ENCODE assay signal across 19 cellular contexts in genomic region chr1:87150143-87150542, GRCh38.
"Had no signal": no experiment of that assay in that cellular context is flagged by ENCODE, and none has a peak within 500 bp of the region (broad histone marks: within the 10 kb centered on the region; RNA-seq: fewer than 3 reads in every experiment).

No MANE protein-coding gene starts in this region.

- DNase-seq: activated CD4-positive, alpha-beta T cell treated with anti-CD3 and anti-CD28 coated beads for 48 hours; activated CD8-positive, alpha-beta T cell treated with anti-CD3 and anti-CD28 coated beads for 36 hours; activated effector memory CD4-positive, alpha-beta T cell treated with anti-CD3 and anti-CD28 coated beads, Interleukin-2, amount 50 U/mL, for 16 hours; activated T-cell treated with anti-CD3 and anti-CD28 coated beads, Interleukin-2, amount 50 U/mL, for 48 hours; amniotic stem cell; body of pancreas; central memory CD4-positive, alpha-beta T cell; colonic mucosa; effector CD4-positive, alpha-beta T cell; head of caudate nucleus; left cardiac atrium; lower lobe of right lung; midbrain; psoas muscle; stimulated activated CD4-positive, alpha-beta T cell treated with anti-CD3 and anti-CD28 coated beads, Interleukin-12 subunit alpha, Interleukin-12 subunit beta, amount 100 ng/mL, for 4 hours; stimulated activated CD4-positive, alpha-beta T cell treated with anti-CD3 and anti-CD28 coated beads, Interleukin-2, amount 100 ng/mL, for 24 hours had no signal

- H3K27me3 ChIP-seq: body of pancreas, colonic mucosa had no signal

- H3K36me3 ChIP-seq: colonic mucosa, lower lobe of right lung had no signal

- H3K27ac ChIP-seq: body of pancreas had no signal

- H3K9me3 ChIP-seq: body of pancreas, colonic mucosa, lower lobe of right lung, psoas muscle had no signal

- H3K4me1 ChIP-seq: colonic mucosa, psoas muscle had no signal

- H3K4me3 ChIP-seq: body of pancreas, colonic mucosa, lower lobe of right lung, psoas muscle had no signal

- FAIRE-seq: frontal cortex, TTC549, urothelium cell line had no signal
